17 cellular contexts compared by ENCODE assay signal in the genomic region with DNA sequence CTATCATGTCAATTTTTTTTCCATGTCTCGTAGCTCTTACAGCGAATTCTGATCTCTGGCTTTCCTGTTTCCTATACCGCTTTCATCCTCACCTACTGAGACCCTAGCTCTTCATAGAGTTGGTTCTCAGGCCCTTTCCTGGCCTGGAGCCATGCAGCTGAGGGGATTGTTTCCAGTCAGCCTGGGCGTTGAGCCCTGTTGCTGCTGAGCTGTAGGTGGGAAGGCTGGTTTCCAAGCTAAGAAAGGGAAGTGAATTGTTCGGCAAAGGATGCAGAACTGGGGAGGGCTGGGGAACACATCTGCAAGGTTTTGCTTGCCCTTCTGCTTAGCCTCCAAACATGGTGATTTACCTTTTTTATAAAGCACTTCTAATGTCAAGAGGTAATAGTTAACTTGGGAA. TPM values are rescaled to one million over a fixed set of nuclear protein-coding genes. Genes with fewer than 3 reads are reported as not detected.
"Had no signal": no experiment of that assay in that cellular context is flagged by ENCODE, and none has a peak within 500 bp of the region (broad histone marks: within the 10 kb centered on the region; RNA-seq: fewer than 3 reads in every experiment).

No MANE protein-coding gene starts in this region.

- H3K36me3 Mint-ChIP-seq: activated naive CD8-positive, alpha-beta T cell treated with anti-CD3 and anti-CD28 coated beads, Interleukin-2, amount 10 ng/mL, durations not matched to agents 7 days and 5 days had no signal

- H3K4me1 Mint-ChIP-seq: activated naive CD8-positive, alpha-beta T cell treated with anti-CD3 and anti-CD28 coated beads, Interleukin-2, amount 10 ng/mL, durations not matched to agents 7 days and 5 days had no signal

- H3K9me3 Mint-ChIP-seq: activated naive CD8-positive, alpha-beta T cell treated with anti-CD3 and anti-CD28 coated beads, Interleukin-2, amount 10 ng/mL, durations not matched to agents 7 days and 5 days had no signal

- ATAC-seq: esophagus mucosa had no signal

- H3K4me3 Mint-ChIP-seq: activated naive CD8-positive, alpha-beta T cell treated with anti-CD3 and anti-CD28 coated beads, Interleukin-2, amount 10 ng/mL, durations not matched to agents 7 days and 5 days had no signal

- DNase-seq: activated CD4-positive, CD25-positive, alpha-beta regulatory T cell treated with anti-CD3 and anti-CD28 coated beads, Interleukin-2, amount 50 U/mL, for 72 hours; activated naive CD4-positive, alpha-beta T cell; activated naive CD8-positive, alpha-beta T cell treated with anti-CD3 and anti-CD28 coated beads, Interleukin-2, amount 10 ng/mL, durations not matched to agents 7 days and 5 days; activated T-cell treated with anti-CD3 and anti-CD28 coated beads for 4 hours; dorsolateral prefrontal cortex; kidney; retina; stimulated activated CD4-positive, alpha-beta T cell treated with anti-CD3 and anti-CD28 coated beads, Interleukin-2, amount 100 ng/mL, for 48 hours; stimulated activated naive CD4-positive, alpha-beta T cell treated with Interleukin-2 at 50 U/mL for 16 hours; transverse colon had no signal

- H3K27ac Mint-ChIP-seq: activated naive CD8-positive, alpha-beta T cell treated with anti-CD3 and anti-CD28 coated beads, Interleukin-2, amount 10 ng/mL, durations not matched to agents 7 days and 5 days had no signal

- H3K27ac ChIP-seq: parathyroid adenoma, transverse colon had no signal

RNA-seq across cellular contexts. Expression of a gene that starts 41.5 kb away (rescaled TPM):
- total RNA-seq: activated naive CD8-positive, alpha-beta T cell treated with anti-CD3 and anti-CD28 coated beads, Interleukin-2, amount 10 ng/mL, durations not matched to agents 7 days and 5 days; dorsolateral prefrontal cortex; esophagus mucosa; glomerular endothelial cell; kidney; liver; myocyte; skeletal muscle tissue; T-helper 2 cell treated with Interferon-gamma antibody and Interleukin-4, amounts not matched to agents 100 ng/mL and 5 ng/mL, for 36 hours; transverse colon had no signal

RNA-seq across cellular contexts. Expression of a gene that starts 46.4 kb away (rescaled TPM):
- total RNA-seq: T-helper 2 cell treated with Interferon-gamma antibody and Interleukin-4, amounts not matched to agents 100 ng/mL and 5 ng/mL, for 36 hours had no signal
